In the genomic region with DNA sequence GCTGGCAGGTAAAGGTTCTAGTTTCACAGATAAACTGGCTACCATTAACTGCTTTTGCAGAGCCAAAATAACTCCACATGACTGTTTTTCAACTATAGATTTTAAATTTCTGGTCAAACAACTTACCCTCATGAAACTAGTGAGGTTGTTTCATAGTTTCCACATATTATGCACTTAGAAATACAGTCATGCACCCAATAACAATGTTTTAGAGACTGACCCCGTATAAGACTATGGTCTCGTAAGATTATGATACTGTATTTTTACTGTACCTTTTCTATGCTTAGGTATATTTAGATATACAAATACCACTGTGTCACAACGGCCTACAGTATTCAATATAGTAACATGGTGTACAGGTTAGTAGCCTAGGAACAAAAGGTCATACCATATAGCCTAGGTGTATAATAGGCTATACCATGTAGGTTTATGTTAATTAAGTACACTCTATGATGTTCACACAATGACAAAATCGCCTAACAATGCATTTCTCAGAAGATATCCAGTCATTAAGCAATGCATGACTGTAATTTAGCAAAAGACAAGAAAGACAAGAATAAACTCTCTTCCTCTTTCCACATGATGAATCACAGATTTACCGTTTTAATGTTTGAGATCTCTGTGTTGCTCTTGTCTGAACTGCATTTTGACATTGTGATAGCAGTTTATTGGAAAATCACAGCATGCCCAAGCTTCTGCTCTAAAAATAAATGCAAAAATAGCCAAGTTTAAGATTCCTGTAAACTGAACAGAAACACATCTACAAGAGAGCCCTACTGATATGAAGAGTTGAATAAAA, we compare ENCODE assay signal across 11 cellular contexts. TPM values are rescaled to one million over a fixed set of nuclear protein-coding genes. Genes with fewer than 3 reads are reported as not detected.
A peak's percentile ranks its signal among the peaks of the same experiment; 100 is the strongest.
DNase-seq lines count a peak whose midpoint lies in the region; ATAC-seq and TF ChIP-seq lines count a peak whose summit lies in the region.
"Had no signal": no experiment of that assay in that cellular context is flagged by ENCODE, and none has a peak within 500 bp of the region (broad histone marks: within the 10 kb centered on the region; RNA-seq: fewer than 3 reads in every experiment).

No MANE protein-coding gene starts in this region.

- peaks cover 17% of the 10 kb centered on the region for H3K4me1 Mint-ChIP-seq in activated CD8-positive, alpha-beta memory T cell treated with anti-CD3 and anti-CD28 coated beads, Interleukin-2, amount 10 ng/mL, durations not matched to agents 7 days and 5 days

- no peaks in the 10 kb centered on the region for H3K27me3 Mint-ChIP-seq in activated CD8-positive, alpha-beta memory T cell treated with anti-CD3 and anti-CD28 coated beads, Interleukin-2, amount 10 ng/mL, durations not matched to agents 7 days and 5 days
- H3K27me3 Mint-ChIP-seq: CD4-positive, alpha-beta T cell; stimulated activated naive CD8-positive, alpha-beta T cell treated with anti-CD3 and anti-CD28 coated beads, Interleukin-15, Interleukin-2, amounts not matched to agents 100 ng/mL and 50 ng/mL, for 24 hours had no signal

- no peak for TF ChIP-seq CTCF in right atrium auricular region (IDR thresholded peaks at IDR 0.05)

- H3K9me3 Mint-ChIP-seq in activated CD8-positive, alpha-beta memory T cell treated with anti-CD3 and anti-CD28 coated beads, Interleukin-2, amount 10 ng/mL, durations not matched to agents 7 days and 5 days (ENCODE audit: low read depth): peaks cover 6% of the 10 kb centered on the region
- H3K9me3 Mint-ChIP-seq: stimulated activated naive CD8-positive, alpha-beta T cell treated with anti-CD3 and anti-CD28 coated beads, Interleukin-15, Interleukin-2, amounts not matched to agents 100 ng/mL and 50 ng/mL, for 24 hours had no signal

- H3K4me3 Mint-ChIP-seq in activated CD8-positive, alpha-beta memory T cell treated with anti-CD3 and anti-CD28 coated beads, Interleukin-2, amount 10 ng/mL, durations not matched to agents 7 days and 5 days: no peak overlapping the region
- H3K4me3 Mint-ChIP-seq: CD4-positive, alpha-beta T cell; stimulated activated naive CD8-positive, alpha-beta T cell treated with anti-CD3 and anti-CD28 coated beads, Interleukin-15, Interleukin-2, amounts not matched to agents 100 ng/mL and 50 ng/mL, for 24 hours had no signal

- ATAC-seq in Right ventricle myocardium inferior (peak; percentile 14), GM18907 (IDR thresholded peaks at IDR 0.05; ENCODE audit: unreplicated experiment) (no peak)
- no peak for ATAC-seq in activated CD8-positive, alpha-beta memory T cell treated with anti-CD3 and anti-CD28 coated beads, Interleukin-2, amount 10 ng/mL, durations not matched to agents 7 days and 5 days

- H3K27ac Mint-ChIP-seq in activated CD8-positive, alpha-beta memory T cell treated with anti-CD3 and anti-CD28 coated beads, Interleukin-2, amount 10 ng/mL, durations not matched to agents 7 days and 5 days: no peak overlapping the region
- H3K27ac Mint-ChIP-seq: stimulated activated naive CD8-positive, alpha-beta T cell treated with anti-CD3 and anti-CD28 coated beads, Interleukin-15, Interleukin-2, amounts not matched to agents 100 ng/mL and 50 ng/mL, for 24 hours had no signal

- H3K27ac ChIP-seq in right atrium auricular region (peak overlapping the region in 1 of 2 donors; percentile 15), urinary bladder (ENCODE audit: low read depth) (peak overlapping the region; percentile 10), SJCRH30 (no peak overlapping the region)

- peaks cover 0 to 49% of the 10 kb centered on the region in 2 donors for H3K4me1 ChIP-seq in right atrium auricular region
- peaks cover 2% of the 10 kb centered on the region for H3K4me1 ChIP-seq in urinary bladder (ENCODE audit: insufficient read depth)
- 0 out of 2 replicates have a peak, but pooled peaks cover 4% of the 10 kb centered on the region for H3K4me1 ChIP-seq in SJCRH30

- WGBS in urinary bladder: 63% methylated on average over 5 of the region's 5 CpGs

- H3K27me3 ChIP-seq in right atrium auricular region: no peaks in the 10 kb centered on the region
- no peaks in the 10 kb centered on the region for H3K27me3 ChIP-seq in SJCRH30

- H3K36me3 Mint-ChIP-seq in activated CD8-positive, alpha-beta memory T cell treated with anti-CD3 and anti-CD28 coated beads, Interleukin-2, amount 10 ng/mL, durations not matched to agents 7 days and 5 days: peaks cover 20% of the 10 kb centered on the region

- CTCF ChIA-PET in activated CD8-positive, alpha-beta memory T cell treated with anti-CD3 and anti-CD28 coated beads, Interleukin-2, amount 10 ng/mL, durations not matched to agents 7 days and 5 days (lab: Charles Lee): no interaction called here

- DNase-seq in Right ventricle myocardium inferior (ENCODE audit: missing footprints) (no peak), right atrium auricular region (ENCODE audit: low spot score) (no peak), amniotic epithelial cell (ENCODE audit: low read depth) (peak; percentile 80), lung microvascular endothelial cell (ENCODE audit: low read depth in 2 of 2) (peak; percentile 11 to 34), SJCRH30 (no peak)
- DNase-seq in activated CD8-positive, alpha-beta memory T cell treated with anti-CD3 and anti-CD28 coated beads, Interleukin-2, amount 10 ng/mL, durations not matched to agents 7 days and 5 days: no peak
- DNase-seq: CD4-positive, alpha-beta T cell; NCI-H1092 treated with DMSO at 0.1 percent for 48 hours had no signal

- no peak overlapping the region for H3K4me3 ChIP-seq in right atrium auricular region
- no peak overlapping the region for H3K4me3 ChIP-seq in urinary bladder (ENCODE audit: low read depth, low read length)
- no peak overlapping the region for H3K4me3 ChIP-seq in SJCRH30

- intact Hi-C loops in Right ventricle myocardium inferior (cut with DNase I): no loop called here

- no peaks in the 10 kb centered on the region for H3K36me3 ChIP-seq in right atrium auricular region
- H3K36me3 ChIP-seq in urinary bladder (ENCODE audit: insufficient read depth): no peaks in the 10 kb centered on the region
- H3K36me3 ChIP-seq in SJCRH30: peaks cover 25% of the 10 kb centered on the region

- H3K9me3 ChIP-seq in right atrium auricular region: peaks cover 0 to 9% of the 10 kb centered on the region in 2 donors
- peaks cover 7% of the 10 kb centered on the region for H3K9me3 ChIP-seq in SJCRH30 (replicated peaks)

RNA-seq across cellular contexts. Expression of a gene that starts 17.1 kb away (rescaled TPM):
- total RNA-seq in Right ventricle myocardium inferior (20.7 TPM), right atrium auricular region (10 to 100 TPM; 15.9 to 23.0 TPM), lung microvascular endothelial cell (24.6 and 27.6 TPM in 2 replicates), urinary bladder (146 TPM)
- 15.4 TPM for polyA plus RNA-seq in urinary bladder
- 198 and 202 TPM in 2 replicates for total RNA-seq in SJCRH30 (2014; rRNA removed; shearing (Covaris generic))
- total RNA-seq in activated CD8-positive, alpha-beta memory T cell treated with anti-CD3 and anti-CD28 coated beads, Interleukin-2, amount 10 ng/mL, durations not matched to agents 7 days and 5 days: 10 to 100 TPM; 61.4 to 75.6 TPM

Comparison
In these comparisons a context has a peak if more than half of its experiments do, and no peak if none do; other contexts are left out.
1. DNase-seq: peak in amniotic epithelial cell (single experiment) and lung microvascular endothelial cell (2 of 2); none in Right ventricle myocardium inferior (single experiment), right atrium auricular region (single experiment), SJCRH30 (0 of 2) and activated CD8-positive, alpha-beta memory T cell treated with anti-CD3 and anti-CD28 coated beads, Interleukin-2, amount 10 ng/mL, durations not matched to agents 7 days and 5 days (single experiment).